Comparison of ENCODE assay signal across 17 cellular contexts in genomic region chr4:103074039-103074438, GRCh38. TPM values are rescaled to one million over a fixed set of nuclear protein-coding genes. Genes with fewer than 3 reads are reported as not detected.
A peak's percentile ranks its signal among the peaks of the same experiment; 100 is the strongest.
DNase-seq lines count a peak whose midpoint lies in the region; ATAC-seq and TF ChIP-seq lines count a peak whose summit lies in the region.
"Had no signal": no experiment of that assay in that cellular context is flagged by ENCODE, and none has a peak within 500 bp of the region (broad histone marks: within the 10 kb centered on the region; RNA-seq: fewer than 3 reads in every experiment).

No MANE protein-coding gene starts in this region.

- intact Hi-C loops in natural killer cell (cut with micrococcal nuclease): no loop called here
- intact Hi-C loops in CD4-positive, alpha-beta memory T cell (cut with micrococcal nuclease): no loop called here

- H3K4me3 Mint-ChIP-seq in natural killer cell treated with Interleukin-12 subunit alpha and Interleukin-12 subunit beta and Interleukin-15 and Interleukin-18, amount 100 ng/mL, for 72 hours: peak overlapping the region; percentile 32
- H3K4me3 Mint-ChIP-seq in natural killer cell (no peak overlapping the region), GM23338 (no peak overlapping the region)
- peak overlapping the region; percentile 99 for H3K4me3 Mint-ChIP-seq in activated naive CD8-positive, alpha-beta T cell
- H3K4me3 Mint-ChIP-seq in stimulated activated memory B cell treated with anti-CD40 and anti-IgM and Interleukin-4, amounts not matched to agents 10 μg/mL and 1 μg/mL and 100 μg/mL, for 72 hours: no peak overlapping the region
- peak overlapping the region in 4 of 8 donors; percentile 1 to 71 (median 36) for H3K4me3 Mint-ChIP-seq in CD4-positive, alpha-beta memory T cell

- H3K9me3 Mint-ChIP-seq in natural killer cell treated with Interleukin-12 subunit alpha and Interleukin-12 subunit beta and Interleukin-15 and Interleukin-18, amount 100 ng/mL, for 72 hours: no peaks in the 10 kb centered on the region
- H3K9me3 Mint-ChIP-seq in natural killer cell (no peaks in the 10 kb centered on the region), GM23338 (no peaks in the 10 kb centered on the region)
- no peaks in the 10 kb centered on the region for H3K9me3 Mint-ChIP-seq in activated naive CD8-positive, alpha-beta T cell (ENCODE audit: low read depth)
- H3K9me3 Mint-ChIP-seq in stimulated activated memory B cell treated with anti-CD40 and anti-IgM and Interleukin-4, amounts not matched to agents 10 μg/mL and 1 μg/mL and 100 μg/mL, for 72 hours: no peaks in the 10 kb centered on the region
- H3K9me3 Mint-ChIP-seq in CD4-positive, alpha-beta memory T cell: no peaks in the 10 kb centered on the region
- H3K9me3 Mint-ChIP-seq: naive B cell had no signal

- no peak for DNase-seq in natural killer cell treated with Interleukin-12 subunit alpha and Interleukin-12 subunit beta and Interleukin-15 and Interleukin-18, amount 100 ng/mL, for 72 hours (ENCODE audit: low spot score)
- DNase-seq in natural killer cell (no peak), Karpas-422 (no peak), GM23338 (ENCODE audit: low spot score) (no peak), NCI-H748 treated with DMSO at 0.1 percent for 48 hours (lab: John Stamatoyannopoulos, UW) (no peak)
- no peak for DNase-seq in CD4-positive, alpha-beta memory T cell
- DNase-seq: activated CD4-positive, CD25-positive, alpha-beta regulatory T cell treated with anti-CD3 and anti-CD28 coated beads, Interleukin-2, amount 50 U/mL, for 72 hours; DMS53; islet precursor cell; NCI-H2029 treated with DMSO at 0.1 percent for 48 hours; NCI-H510A; psoas muscle; spleen; tibial artery had no signal

- peak overlapping the region; percentile 98 for H3K9ac ChIP-seq in Karpas-422 (ENCODE audit: low read length)

- H3K9me3 ChIP-seq in Karpas-422 (ENCODE audit: low read length): no peaks in the 10 kb centered on the region
- H3K9me3 ChIP-seq in CD4-positive, alpha-beta memory T cell (ENCODE audit: control insufficient read depth in 1 of 2, low read length in 2 of 2): no peaks in the 10 kb centered on the region
- H3K9me3 ChIP-seq: psoas muscle, spleen, tibial artery had no signal

- H3K79me2 ChIP-seq in Karpas-422 (ENCODE audit: low read length) (peaks cover 80% of the 10 kb centered on the region), GM23338 (replicated peaks; ENCODE audit: insufficient read depth) (no peaks in the 10 kb centered on the region)

- POLR2A ChIA-PET in CD4-positive, alpha-beta memory T cell (lab: Charles Lee; ENCODE audit: partially characterized antibody): no interaction called here

- no peaks in the 10 kb centered on the region for H3K27me3 Mint-ChIP-seq in natural killer cell treated with Interleukin-12 subunit alpha and Interleukin-12 subunit beta and Interleukin-15 and Interleukin-18, amount 100 ng/mL, for 72 hours
- H3K27me3 Mint-ChIP-seq in natural killer cell (ENCODE audit: low read depth in 2 of 2) (no peaks in the 10 kb centered on the region), GM23338 (ENCODE audit: insufficient read depth, low read depth, poor library complexity) (peaks cover 13% of the 10 kb centered on the region)
- H3K27me3 Mint-ChIP-seq in activated naive CD8-positive, alpha-beta T cell: no peaks in the 10 kb centered on the region
- H3K27me3 Mint-ChIP-seq in stimulated activated memory B cell treated with anti-CD40 and anti-IgM and Interleukin-4, amounts not matched to agents 10 μg/mL and 1 μg/mL and 100 μg/mL, for 72 hours: no peaks in the 10 kb centered on the region
- no peaks in the 10 kb centered on the region for H3K27me3 Mint-ChIP-seq in CD4-positive, alpha-beta memory T cell
- H3K27me3 Mint-ChIP-seq: naive B cell had no signal

- H3K4me1 ChIP-seq in Karpas-422 (ENCODE audit: low read length) (peaks cover 47% of the 10 kb centered on the region), GM23338 (ENCODE audit: insufficient read depth) (peaks cover 4% of the 10 kb centered on the region; the same call in 1 of the 2 replicates)
- peaks cover 37% of the 10 kb centered on the region for H3K4me1 ChIP-seq in CD4-positive, alpha-beta memory T cell (ENCODE audit: insufficient read depth, low read length)
- H3K4me1 ChIP-seq: psoas muscle had no signal

- peaks cover 20 to 31% of the 10 kb centered on the region in 2 donors for H3K4me1 Mint-ChIP-seq in natural killer cell treated with Interleukin-12 subunit alpha and Interleukin-12 subunit beta and Interleukin-15 and Interleukin-18, amount 100 ng/mL, for 72 hours (ENCODE audit: low read depth in 2 of 2)
- peaks cover 24 to 30% of the 10 kb centered on the region in 2 donors for H3K4me1 Mint-ChIP-seq in natural killer cell
- H3K4me1 Mint-ChIP-seq in activated naive CD8-positive, alpha-beta T cell (ENCODE audit: low read depth): peaks cover 52% of the 10 kb centered on the region
- peaks cover 37% of the 10 kb centered on the region for H3K4me1 Mint-ChIP-seq in stimulated activated memory B cell treated with anti-CD40 and anti-IgM and Interleukin-4, amounts not matched to agents 10 μg/mL and 1 μg/mL and 100 μg/mL, for 72 hours
- peaks cover 18% of the 10 kb centered on the region for H3K4me1 Mint-ChIP-seq in GM23338
- H3K4me1 Mint-ChIP-seq in CD4-positive, alpha-beta memory T cell: peaks cover 25 to 52% (median 36%) of the 10 kb centered on the region in 4 donors

- H3K36me3 ChIP-seq in Karpas-422 (ENCODE audit: insufficient read depth, low read length): peaks cover 28% of the 10 kb centered on the region
- no peaks in the 10 kb centered on the region for H3K36me3 ChIP-seq in GM23338 (ENCODE audit: insufficient read depth)
- H3K36me3 ChIP-seq in CD4-positive, alpha-beta memory T cell (ENCODE audit: insufficient read depth, low read length): no peaks in the 10 kb centered on the region
- H3K36me3 ChIP-seq: spleen, tibial artery had no signal

- no peaks in the 10 kb centered on the region for H4K20me1 ChIP-seq in Karpas-422 (ENCODE audit: insufficient read depth, low read depth, low read length)
- no peaks in the 10 kb centered on the region for H4K20me1 ChIP-seq in GM23338 (replicated peaks; ENCODE audit: insufficient read depth)

- ATAC-seq in natural killer cell treated with Interleukin-12 subunit alpha and Interleukin-12 subunit beta and Interleukin-15 and Interleukin-18, amount 100 ng/mL, for 72 hours: no peak
- no peak for ATAC-seq in natural killer cell
- ATAC-seq in stimulated activated memory B cell treated with anti-CD40 and anti-IgM and Interleukin-4, amounts not matched to agents 10 μg/mL and 1 μg/mL and 100 μg/mL, for 72 hours: no peak
- no peak for ATAC-seq in GM23338
- ATAC-seq: psoas muscle had no signal

- H2AFZ ChIP-seq in Karpas-422 (ENCODE audit: low read length) (no peak overlapping the region), GM23338 (no peak overlapping the region)

- H3K4me2 ChIP-seq in Karpas-422 (ENCODE audit: low read depth, low read length, poor library complexity, severe bottlenecking) (peak overlapping the region; percentile 93), GM23338 (no peak overlapping the region)

- CTCF ChIA-PET in CD4-positive, alpha-beta memory T cell (lab: Charles Lee; ENCODE audit: partially characterized antibody): interaction anchor here (1.7 kb wide), 1 partner anchor 643 kb away, joined by 4 read pairs; no protein-coding TSS in a partner anchor

- no peaks in the 10 kb centered on the region for H3F3A ChIP-seq in GM23338 (replicated peaks; ENCODE audit: low read depth)

- peaks cover 4% of the 10 kb centered on the region for H3K36me3 Mint-ChIP-seq in natural killer cell treated with Interleukin-12 subunit alpha and Interleukin-12 subunit beta and Interleukin-15 and Interleukin-18, amount 100 ng/mL, for 72 hours
- H3K36me3 Mint-ChIP-seq in natural killer cell (no peaks in the 10 kb centered on the region), GM23338 (ENCODE audit: low read depth) (no peaks in the 10 kb centered on the region; the same call in 2 of the 3 replicates)
- peaks cover 18% of the 10 kb centered on the region for H3K36me3 Mint-ChIP-seq in activated naive CD8-positive, alpha-beta T cell
- peaks cover 5% of the 10 kb centered on the region for H3K36me3 Mint-ChIP-seq in stimulated activated memory B cell treated with anti-CD40 and anti-IgM and Interleukin-4, amounts not matched to agents 10 μg/mL and 1 μg/mL and 100 μg/mL, for 72 hours
- H3K36me3 Mint-ChIP-seq in CD4-positive, alpha-beta memory T cell: peaks cover 0 to 2% of the 10 kb centered on the region in 2 donors
- H3K36me3 Mint-ChIP-seq: naive B cell had no signal

- H3K27ac Mint-ChIP-seq in natural killer cell treated with Interleukin-12 subunit alpha and Interleukin-12 subunit beta and Interleukin-15 and Interleukin-18, amount 100 ng/mL, for 72 hours: no peak overlapping the region
- H3K27ac Mint-ChIP-seq in natural killer cell (no peak overlapping the region), GM23338 (no peak overlapping the region)
- no peak overlapping the region for H3K27ac Mint-ChIP-seq in activated naive CD8-positive, alpha-beta T cell
- peak overlapping the region; percentile 95 for H3K27ac Mint-ChIP-seq in stimulated activated memory B cell treated with anti-CD40 and anti-IgM and Interleukin-4, amounts not matched to agents 10 μg/mL and 1 μg/mL and 100 μg/mL, for 72 hours
- no peak overlapping the region for H3K27ac Mint-ChIP-seq in CD4-positive, alpha-beta memory T cell

- no peaks in the 10 kb centered on the region for H3K27me3 ChIP-seq in Karpas-422 (ENCODE audit: low read length)
- H3K27me3 ChIP-seq in GM23338 (ENCODE audit: insufficient read depth): peaks cover 39% of the 10 kb centered on the region
- no peaks in the 10 kb centered on the region for H3K27me3 ChIP-seq in CD4-positive, alpha-beta memory T cell (ENCODE audit: insufficient read depth, low read length)
- H3K27me3 ChIP-seq: spleen, tibial artery had no signal

- H3K27ac ChIP-seq in Karpas-422 (ENCODE audit: low read length): peak overlapping the region; percentile 88
- no peak overlapping the region for H3K27ac ChIP-seq in GM23338 (ENCODE audit: low read depth)
- no peak overlapping the region for H3K27ac ChIP-seq in CD4-positive, alpha-beta memory T cell (ENCODE audit: low read depth, low read length)
- H3K27ac ChIP-seq: psoas muscle had no signal

- peak overlapping the region; percentile 95 for H3K4me3 ChIP-seq in Karpas-422 (ENCODE audit: low read length)
- H3K4me3 ChIP-seq in GM23338: no peak overlapping the region
- H3K4me3 ChIP-seq in CD4-positive, alpha-beta memory T cell (ENCODE audit: low read length in 2 of 2): no peak overlapping the region
- H3K4me3 ChIP-seq: psoas muscle, spleen, tibial artery had no signal

- H3K9me2 ChIP-seq in Karpas-422 (replicated peaks; ENCODE audit: insufficient read depth, low read length) (no peaks in the 10 kb centered on the region), GM23338 (ENCODE audit: insufficient read depth) (no peaks in the 10 kb centered on the region)

- TF ChIP-seq CTCF in natural killer cell (IDR thresholded peaks at IDR 0.05): no peak
- no peak for TF ChIP-seq CTCF in GM23338 (conservative IDR thresholded peaks at IDR 0.05; ENCODE audit: low read depth in 2 of 2)

RNA-seq across cellular contexts. Expression of gene SLC9B2, which starts 2.5 kb away (rescaled TPM):
- total RNA-seq in natural killer cell treated with Interleukin-12 subunit alpha and Interleukin-12 subunit beta and Interleukin-15 and Interleukin-18, amount 100 ng/mL, for 72 hours: 10 to 100 TPM; 19.6 to 46.6 TPM
- total RNA-seq in natural killer cell: 10 to 100 TPM; 13.5 to 22.4 (median 17.9) TPM
- 78.8 and 91.0 TPM in 2 replicates for total RNA-seq in Karpas-422 (2014; rRNA removed; shearing (Covaris generic); ENCODE audit: low replicate concordance)
- total RNA-seq in GM23338 (2014; rRNA removed; shearing (Covaris generic)): 3.2 and 13.0 TPM in 2 replicates
- polyA plus RNA-seq in GM23338 (2016; fragmentation: Nextera tagmentation; extraction: Ambion mirVana): 4.4 TPM in 2 replicates
- total RNA-seq in CD4-positive, alpha-beta memory T cell: 10 to 100 TPM; 17.1 to 19.7 TPM
- 10 to 100 TPM; 15.9 to 16.3 TPM for polyA plus RNA-seq in CD4-positive, alpha-beta memory T cell

RNA-seq across cellular contexts. Expression of gene BDH2, which starts 25.6 kb away (rescaled TPM):
- total RNA-seq in natural killer cell treated with Interleukin-12 subunit alpha and Interleukin-12 subunit beta and Interleukin-15 and Interleukin-18, amount 100 ng/mL, for 72 hours: 10 to 100 TPM in 1 of 2 donors, 1 to 10 TPM in 1; 9.1 to 13.5 TPM
- total RNA-seq in natural killer cell: 10 to 100 TPM; 12.1 to 16.6 (median 15.9) TPM
- total RNA-seq in Karpas-422 (2014; rRNA removed; shearing (Covaris generic); ENCODE audit: low replicate concordance): 31.2 and 42.2 TPM in 2 replicates
- total RNA-seq in GM23338 (2014; rRNA removed; shearing (Covaris generic)): 36.5 and 60.0 TPM in 2 replicates
- polyA plus RNA-seq in GM23338 (2016; fragmentation: Nextera tagmentation; extraction: Ambion mirVana): 66.4 and 73.9 TPM in 2 replicates
- 10 to 100 TPM; 20.1 to 20.5 TPM for total RNA-seq in CD4-positive, alpha-beta memory T cell
- 10 to 100 TPM; 24.2 to 25.3 TPM for polyA plus RNA-seq in CD4-positive, alpha-beta memory T cell

RNA-seq across cellular contexts. Expression of gene SLC9B1, which starts 54.5 kb away (rescaled TPM):
- total RNA-seq in natural killer cell treated with Interleukin-12 subunit alpha and Interleukin-12 subunit beta and Interleukin-15 and Interleukin-18, amount 100 ng/mL, for 72 hours: under 1 TPM in 1 of 2 donors, not detected in 1; 0.43 TPM
- 1 to 10 TPM; 2.1 to 4.0 (median 2.5) TPM for total RNA-seq in natural killer cell
- total RNA-seq in Karpas-422 (2014; rRNA removed; shearing (Covaris generic); ENCODE audit: low replicate concordance): 0.97 and 1.4 TPM in 2 replicates
- 0.62 and 0.80 TPM in 2 replicates for total RNA-seq in GM23338 (2014; rRNA removed; shearing (Covaris generic))
- polyA plus RNA-seq in GM23338 (2016; fragmentation: Nextera tagmentation; extraction: Ambion mirVana): 0.59 and 0.66 TPM in 2 replicates
- total RNA-seq in CD4-positive, alpha-beta memory T cell: 1 to 10 TPM; 3.2 to 5.2 TPM
- 1 to 10 TPM; 2.0 to 4.2 TPM for polyA plus RNA-seq in CD4-positive, alpha-beta memory T cell

Comparison
In these comparisons a context has a peak if more than half of its experiments do, and no peak if none do; other contexts are left out.
1. H3K4me3 Mint-ChIP-seq: peak in natural killer cell treated with Interleukin-12 subunit alpha and Interleukin-12 subunit beta and Interleukin-15 and Interleukin-18, amount 100 ng/mL, for 72 hours (single experiment) and activated naive CD8-positive, alpha-beta T cell (single experiment); none in natural killer cell (single experiment), stimulated activated memory B cell treated with anti-CD40 and anti-IgM and Interleukin-4, amounts not matched to agents 10 μg/mL and 1 μg/mL and 100 μg/mL, for 72 hours (single experiment) and GM23338 (single experiment).